ENCODE assay signal across 11 cellular contexts in genomic region chr6:135088232-135088760, GRCh38. TPM values are rescaled to one million over a fixed set of nuclear protein-coding genes. Genes with fewer than 3 reads are reported as not detected.
DNase-seq lines count a peak whose midpoint lies in the region; ATAC-seq and TF ChIP-seq lines count a peak whose summit lies in the region.
"Had no signal": no experiment of that assay in that cellular context is flagged by ENCODE, and none has a peak within 500 bp of the region (broad histone marks: within the 10 kb centered on the region; RNA-seq: fewer than 3 reads in every experiment).

No MANE protein-coding gene starts in this region.

- no peaks in the 10 kb centered on the region for H3K36me3 ChIP-seq in upper lobe of right lung
- no peaks in the 10 kb centered on the region for H3K36me3 ChIP-seq in adrenal gland (replicated peaks in 1 of 2)

- H3K27ac Mint-ChIP-seq in activated naive CD4-positive, alpha-beta T cell treated with anti-CD3 and anti-CD28 coated beads, Interleukin-2, amount 50 U/mL, for 24 hours = peak overlapping the region; percentile 93
- H3K27ac Mint-ChIP-seq in activated T-helper 2 cell treated with anti-CD3 and anti-CD28 coated beads, Interferon-gamma antibody, Interleukin-2, Interleukin-4, amounts not matched to agents 10 μg/mL and 5 μg/mL and 100 μg/mL, durations not matched to agents 14 hours and 24 hours and 36 hours = peak overlapping the region; percentile 92

- H3K9me3 ChIP-seq in upper lobe of right lung (no peaks in the 10 kb centered on the region), adrenal gland (replicated peaks in 1 of 3) (no peaks in the 10 kb centered on the region)

- 71 to 77% (median 75%) methylated on average over 2 of the region's 2 CpGs for WGBS in adrenal gland, 4 donors

- H3K4me3 ChIP-seq in upper lobe of right lung = no peak overlapping the region
- no peak overlapping the region for H3K4me3 ChIP-seq in adrenal gland

- no peak for TF ChIP-seq POLR2A in adrenal gland (IDR thresholded peaks at IDR 0.05)

- ATAC-seq in HG03280 (IDR thresholded peaks at IDR 0.05; ENCODE audit: unreplicated experiment) (peak; percentile 3), upper lobe of right lung (peak; percentile 55)
- ATAC-seq: Panc1 had no signal

- TF ChIP-seq CTCF in upper lobe of right lung (IDR thresholded peaks at IDR 0.05) (no peak), adrenal gland (IDR thresholded peaks at IDR 0.05) (no peak), GM10266 (IDR thresholded peaks at IDR 0.05; ENCODE audit: control insufficient read depth, insufficient read depth, low read depth, missing control alignments) (no peak)

- no peak overlapping the region for H3K27ac ChIP-seq in upper lobe of right lung
- no peak overlapping the region for H3K27ac ChIP-seq in adrenal gland
- H3K27ac ChIP-seq: foreskin keratinocyte had no signal

- no peaks in the 10 kb centered on the region for H3K27me3 ChIP-seq in upper lobe of right lung
- no peaks in the 10 kb centered on the region for H3K27me3 ChIP-seq in adrenal gland

- intact Hi-C loops in activated T-helper 2 cell treated with anti-CD3 and anti-CD28 coated beads, Interferon-gamma antibody, Interleukin-2, Interleukin-4, amounts not matched to agents 10 μg/mL and 5 μg/mL and 100 μg/mL, durations not matched to agents 14 hours and 24 hours and 36 hours (cut with micrococcal nuclease) = loop anchor here (1.0 to 5.0 kb wide), 6 partner anchors 26 to 801 kb away; partner anchors contain the start of gene HBS1L
- intact Hi-C loops in upper lobe of right lung (cut with DNase I) = no loop called here
- intact Hi-C loops in adrenal gland (cut with DNase I) = no loop called here

- peaks cover 96% of the 10 kb centered on the region for H3K4me1 Mint-ChIP-seq in activated naive CD4-positive, alpha-beta T cell treated with anti-CD3 and anti-CD28 coated beads, Interleukin-2, amount 50 U/mL, for 24 hours
- peaks cover 78% of the 10 kb centered on the region for H3K4me1 Mint-ChIP-seq in activated T-helper 2 cell treated with anti-CD3 and anti-CD28 coated beads, Interferon-gamma antibody, Interleukin-2, Interleukin-4, amounts not matched to agents 10 μg/mL and 5 μg/mL and 100 μg/mL, durations not matched to agents 14 hours and 24 hours and 36 hours (ENCODE audit: low read depth)

- DNase-seq in activated naive CD4-positive, alpha-beta T cell (lab: John Stamatoyannopoulos, UW) = no peak
- no peak for DNase-seq in activated T-helper 2 cell treated with anti-CD3 and anti-CD28 coated beads, Interferon-gamma antibody, Interleukin-2, Interleukin-4, amounts not matched to agents 10 μg/mL and 5 μg/mL and 100 μg/mL, durations not matched to agents 14 hours and 24 hours and 36 hours (ENCODE audit: low spot score)
- DNase-seq in upper lobe of right lung (no peak), NCI-H524 treated with DMSO at 0.1 percent for 48 hours (lab: John Stamatoyannopoulos, UW) (no peak), adrenal gland (no peak), GM10266 (ENCODE audit: extremely low spot score) (no peak)
- DNase-seq: caudate nucleus had no signal

- H3K4me1 ChIP-seq in upper lobe of right lung (no peaks in the 10 kb centered on the region), adrenal gland (replicated peaks in 1 of 2) (no peaks in the 10 kb centered on the region)
- H3K4me1 ChIP-seq: foreskin keratinocyte had no signal

- H3K27me3 Mint-ChIP-seq in activated naive CD4-positive, alpha-beta T cell treated with anti-CD3 and anti-CD28 coated beads, Interleukin-2, amount 50 U/mL, for 24 hours = no peaks in the 10 kb centered on the region
- no peaks in the 10 kb centered on the region for H3K27me3 Mint-ChIP-seq in activated T-helper 2 cell treated with anti-CD3 and anti-CD28 coated beads, Interferon-gamma antibody, Interleukin-2, Interleukin-4, amounts not matched to agents 10 μg/mL and 5 μg/mL and 100 μg/mL, durations not matched to agents 14 hours and 24 hours and 36 hours (ENCODE audit: low read depth)

- peaks cover 11% of the 10 kb centered on the region for H3K9me3 Mint-ChIP-seq in activated naive CD4-positive, alpha-beta T cell treated with anti-CD3 and anti-CD28 coated beads, Interleukin-2, amount 50 U/mL, for 24 hours
- H3K9me3 Mint-ChIP-seq in activated T-helper 2 cell treated with anti-CD3 and anti-CD28 coated beads, Interferon-gamma antibody, Interleukin-2, Interleukin-4, amounts not matched to agents 10 μg/mL and 5 μg/mL and 100 μg/mL, durations not matched to agents 14 hours and 24 hours and 36 hours = peaks cover 4% of the 10 kb centered on the region

- H3K36me3 Mint-ChIP-seq in activated naive CD4-positive, alpha-beta T cell treated with anti-CD3 and anti-CD28 coated beads, Interleukin-2, amount 50 U/mL, for 24 hours = peaks cover 1% of the 10 kb centered on the region
- no peaks in the 10 kb centered on the region for H3K36me3 Mint-ChIP-seq in activated T-helper 2 cell treated with anti-CD3 and anti-CD28 coated beads, Interferon-gamma antibody, Interleukin-2, Interleukin-4, amounts not matched to agents 10 μg/mL and 5 μg/mL and 100 μg/mL, durations not matched to agents 14 hours and 24 hours and 36 hours (ENCODE audit: low read depth)

- peak overlapping the region; percentile 69 for H3K4me3 Mint-ChIP-seq in activated naive CD4-positive, alpha-beta T cell treated with anti-CD3 and anti-CD28 coated beads, Interleukin-2, amount 50 U/mL, for 24 hours
- peak overlapping the region; percentile 60 for H3K4me3 Mint-ChIP-seq in activated T-helper 2 cell treated with anti-CD3 and anti-CD28 coated beads, Interferon-gamma antibody, Interleukin-2, Interleukin-4, amounts not matched to agents 10 μg/mL and 5 μg/mL and 100 μg/mL, durations not matched to agents 14 hours and 24 hours and 36 hours (ENCODE audit: low read depth)

RNA-seq across cellular contexts. Expression of gene HBS1L, which starts 33.7 kb away (rescaled TPM):
- total RNA-seq in activated T-helper 2 cell treated with anti-CD3 and anti-CD28 coated beads, Interferon-gamma antibody, Interleukin-2, Interleukin-4, amounts not matched to agents 10 μg/mL and 5 μg/mL and 100 μg/mL, durations not matched to agents 14 hours and 24 hours and 36 hours = 99.2 and 102 TPM in 2 replicates
- total RNA-seq in upper lobe of right lung (48.2 TPM), adrenal gland (10 to 100 TPM; 42.2 to 79.4 (median 58.4) TPM)
- 100 to 1,000 TPM in 1 of 3 donors, 10 to 100 TPM in 2; 17.0 to 121 (median 18.7) TPM for polyA plus RNA-seq in adrenal gland
